In the genomic region with DNA sequence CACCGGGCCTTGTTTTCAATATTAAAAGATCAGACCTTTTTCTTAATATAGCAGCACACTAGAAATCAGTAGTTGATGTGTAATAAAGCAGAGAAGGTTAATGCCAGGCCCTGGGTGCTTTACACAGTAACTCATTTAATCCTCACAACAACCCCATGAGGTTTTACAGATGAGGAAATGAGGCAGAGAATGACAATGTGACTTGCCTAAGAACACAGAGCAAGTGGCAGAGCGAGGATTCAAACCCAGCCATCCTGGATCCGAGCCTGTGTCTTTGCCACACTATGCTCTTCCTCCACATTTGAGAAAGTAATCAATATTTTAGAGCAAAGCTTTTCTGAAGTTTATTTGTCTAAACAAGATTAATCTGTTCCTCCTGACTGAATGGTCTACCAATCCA, we compare ENCODE assay signal across 14 cellular contexts. TPM values are rescaled to one million over a fixed set of nuclear protein-coding genes. Genes with fewer than 3 reads are reported as not detected.
DNase-seq lines count a peak whose midpoint lies in the region; ATAC-seq and TF ChIP-seq lines count a peak whose summit lies in the region.
"Had no signal": no experiment of that assay in that cellular context is flagged by ENCODE, and none has a peak within 500 bp of the region (broad histone marks: within the 10 kb centered on the region; RNA-seq: fewer than 3 reads in every experiment).

No MANE protein-coding gene starts in this region.

- H3K4me1 ChIP-seq in OCI-LY7 (ENCODE audit: insufficient read depth, low read length, poor library complexity, severe bottlenecking): peaks cover 45% of the 10 kb centered on the region
- H3K4me1 ChIP-seq: gastrocnemius medialis had no signal

- H3K4me3 Mint-ChIP-seq in natural killer cell treated with Interleukin-12 subunit alpha and Interleukin-12 subunit beta and Interleukin-15 and Interleukin-18, amount 100 ng/mL, for 72 hours: peak overlapping the region; percentile 76
- H3K4me3 Mint-ChIP-seq in natural killer cell: no peak overlapping the region
- peak overlapping the region; percentile 82 for H3K4me3 Mint-ChIP-seq in activated naive CD8-positive, alpha-beta T cell treated with anti-CD3 and anti-CD28 coated beads, Interleukin-2, amount 10 ng/mL, durations not matched to agents 7 days and 5 days
- H3K4me3 Mint-ChIP-seq in stimulated activated naive CD8-positive, alpha-beta T cell treated with anti-CD3 and anti-CD28 coated beads, Interleukin-15, Interleukin-2, amounts not matched to agents 100 ng/mL and 50 ng/mL, for 24 hours: peak overlapping the region; percentile 89

- peaks cover 24 to 65% of the 10 kb centered on the region in 2 donors for H3K4me1 Mint-ChIP-seq in natural killer cell treated with Interleukin-12 subunit alpha and Interleukin-12 subunit beta and Interleukin-15 and Interleukin-18, amount 100 ng/mL, for 72 hours (ENCODE audit: low read depth in 2 of 2)
- H3K4me1 Mint-ChIP-seq in natural killer cell: peaks cover 7 to 48% of the 10 kb centered on the region in 2 donors
- H3K4me1 Mint-ChIP-seq in activated naive CD8-positive, alpha-beta T cell treated with anti-CD3 and anti-CD28 coated beads, Interleukin-2, amount 10 ng/mL, durations not matched to agents 7 days and 5 days: peaks cover 91% of the 10 kb centered on the region
- peaks cover 100% of the 10 kb centered on the region for H3K4me1 Mint-ChIP-seq in stimulated activated naive CD8-positive, alpha-beta T cell treated with anti-CD3 and anti-CD28 coated beads, Interleukin-15, Interleukin-2, amounts not matched to agents 100 ng/mL and 50 ng/mL, for 24 hours (ENCODE audit: low read depth)

- peak overlapping the region; percentile 37 for H2AFZ ChIP-seq in OCI-LY7 (ENCODE audit: low read length)

- H3K36me3 Mint-ChIP-seq in natural killer cell treated with Interleukin-12 subunit alpha and Interleukin-12 subunit beta and Interleukin-15 and Interleukin-18, amount 100 ng/mL, for 72 hours: no peaks in the 10 kb centered on the region
- no peaks in the 10 kb centered on the region for H3K36me3 Mint-ChIP-seq in natural killer cell
- peaks cover 22% of the 10 kb centered on the region for H3K36me3 Mint-ChIP-seq in activated naive CD8-positive, alpha-beta T cell treated with anti-CD3 and anti-CD28 coated beads, Interleukin-2, amount 10 ng/mL, durations not matched to agents 7 days and 5 days
- H3K36me3 Mint-ChIP-seq in stimulated activated naive CD8-positive, alpha-beta T cell treated with anti-CD3 and anti-CD28 coated beads, Interleukin-15, Interleukin-2, amounts not matched to agents 100 ng/mL and 50 ng/mL, for 24 hours (ENCODE audit: low read depth): peaks cover 71% of the 10 kb centered on the region

- no peak overlapping the region for H3K4me3 ChIP-seq in OCI-LY7 (ENCODE audit: low read depth, low read length, poor library complexity, severe bottlenecking)
- H3K4me3 ChIP-seq: gastrocnemius medialis had no signal

- no peaks in the 10 kb centered on the region for H3K79me2 ChIP-seq in OCI-LY7 (ENCODE audit: insufficient read depth, low read depth, low read length)

- TF ChIP-seq CTCF in natural killer cell (IDR thresholded peaks at IDR 0.05) (no peak), OCI-LY7 (conservative IDR thresholded peaks at IDR 0.05; ENCODE audit: low read length) (no peak)

- peak overlapping the region; percentile 80 to 81 for H3K27ac Mint-ChIP-seq in natural killer cell treated with Interleukin-12 subunit alpha and Interleukin-12 subunit beta and Interleukin-15 and Interleukin-18, amount 100 ng/mL, for 72 hours
- H3K27ac Mint-ChIP-seq in natural killer cell: no peak overlapping the region
- H3K27ac Mint-ChIP-seq in activated naive CD8-positive, alpha-beta T cell treated with anti-CD3 and anti-CD28 coated beads, Interleukin-2, amount 10 ng/mL, durations not matched to agents 7 days and 5 days: peak overlapping the region; percentile 95
- H3K27ac Mint-ChIP-seq in stimulated activated naive CD8-positive, alpha-beta T cell treated with anti-CD3 and anti-CD28 coated beads, Interleukin-15, Interleukin-2, amounts not matched to agents 100 ng/mL and 50 ng/mL, for 24 hours: peak overlapping the region; percentile 99

- H3K27ac ChIP-seq in OCI-LY7 (ENCODE audit: low read depth, low read length, poor library complexity, severe bottlenecking): no peak overlapping the region
- H3K27ac ChIP-seq: gastrocnemius medialis had no signal

- no peaks in the 10 kb centered on the region for H3K9me2 ChIP-seq in OCI-LY7 (ENCODE audit: insufficient read depth, low read length)

- no peak overlapping the region for H3K4me2 ChIP-seq in OCI-LY7 (ENCODE audit: low read length)

- POLR2A ChIA-PET in OCI-LY7 (lab: Charles Lee): interaction anchor here (0.5 kb wide), 1 partner anchor 785 kb away, joined by 4 read pairs; no protein-coding TSS in a partner anchor
- POLR2A ChIA-PET in activated naive CD8-positive, alpha-beta T cell treated with anti-CD3 and anti-CD28 coated beads, Interleukin-2, amount 10 ng/mL, durations not matched to agents 7 days and 5 days (lab: Charles Lee): interaction anchor here (1.1 to 12.2 kb wide), 5 partner anchors 8 to 142 kb away, joined by 4 to 118 read pairs (median 8); partner anchors contain the start of genes JAML and UBE4A

- H3K36me3 ChIP-seq in OCI-LY7 (ENCODE audit: insufficient read depth, low read length): no peaks in the 10 kb centered on the region
- H3K36me3 ChIP-seq: gastrocnemius medialis had no signal

- H4K20me1 ChIP-seq in OCI-LY7 (ENCODE audit: insufficient read depth, low read length): no peaks in the 10 kb centered on the region

- no peaks in the 10 kb centered on the region for H3K9me3 ChIP-seq in OCI-LY7 (ENCODE audit: low read length)
- H3K9me3 ChIP-seq: gastrocnemius medialis had no signal

- ATAC-seq in natural killer cell treated with Interleukin-12 subunit alpha and Interleukin-12 subunit beta and Interleukin-15 and Interleukin-18, amount 100 ng/mL, for 72 hours: peak in 1 of 2 donors; percentile 76
- no peak for ATAC-seq in natural killer cell
- ATAC-seq in activated naive CD8-positive, alpha-beta T cell treated with anti-CD3 and anti-CD28 coated beads, Interleukin-2, amount 10 ng/mL, durations not matched to agents 7 days and 5 days (ENCODE audit: low read depth): peak; percentile 27
- ATAC-seq: gastrocnemius medialis had no signal

- peaks cover 7 to 37% of the 10 kb centered on the region in 2 donors for H3K27me3 Mint-ChIP-seq in natural killer cell treated with Interleukin-12 subunit alpha and Interleukin-12 subunit beta and Interleukin-15 and Interleukin-18, amount 100 ng/mL, for 72 hours
- peaks cover 13 to 63% of the 10 kb centered on the region in 2 donors for H3K27me3 Mint-ChIP-seq in natural killer cell (ENCODE audit: low read depth in 2 of 2)
- no peaks in the 10 kb centered on the region for H3K27me3 Mint-ChIP-seq in activated naive CD8-positive, alpha-beta T cell treated with anti-CD3 and anti-CD28 coated beads, Interleukin-2, amount 10 ng/mL, durations not matched to agents 7 days and 5 days
- no peaks in the 10 kb centered on the region for H3K27me3 Mint-ChIP-seq in stimulated activated naive CD8-positive, alpha-beta T cell treated with anti-CD3 and anti-CD28 coated beads, Interleukin-15, Interleukin-2, amounts not matched to agents 100 ng/mL and 50 ng/mL, for 24 hours

- CTCF ChIA-PET in OCI-LY7 (lab: Charles Lee; ENCODE audit: unreplicated experiment): no interaction called here

- no peaks in the 10 kb centered on the region for H3K9me3 Mint-ChIP-seq in natural killer cell treated with Interleukin-12 subunit alpha and Interleukin-12 subunit beta and Interleukin-15 and Interleukin-18, amount 100 ng/mL, for 72 hours
- H3K9me3 Mint-ChIP-seq in natural killer cell: no peaks in the 10 kb centered on the region
- no peaks in the 10 kb centered on the region for H3K9me3 Mint-ChIP-seq in activated naive CD8-positive, alpha-beta T cell treated with anti-CD3 and anti-CD28 coated beads, Interleukin-2, amount 10 ng/mL, durations not matched to agents 7 days and 5 days
- peaks cover 3% of the 10 kb centered on the region for H3K9me3 Mint-ChIP-seq in stimulated activated naive CD8-positive, alpha-beta T cell treated with anti-CD3 and anti-CD28 coated beads, Interleukin-15, Interleukin-2, amounts not matched to agents 100 ng/mL and 50 ng/mL, for 24 hours

- DNase-seq in natural killer cell treated with Interleukin-12 subunit alpha and Interleukin-12 subunit beta and Interleukin-15 and Interleukin-18, amount 100 ng/mL, for 72 hours (ENCODE audit: low spot score): no peak
- DNase-seq in natural killer cell (no peak), OCI-LY7 (ENCODE audit: low spot score) (no peak), EL (no peak), NOMO-1 (lab: John Stamatoyannopoulos, UW; ENCODE audit: unreplicated experiment in 2 of 2) (no peak), NCI-H2227 (lab: John Stamatoyannopoulos, UW; ENCODE audit: unreplicated experiment) (no peak)
- DNase-seq in activated naive CD8-positive, alpha-beta T cell treated with anti-CD3 and anti-CD28 coated beads, Interleukin-2, amount 10 ng/mL, durations not matched to agents 7 days and 5 days: no peak
- DNase-seq: DMS 273 treated with DMSO at 0.1 percent for 48 hours, gastrocnemius medialis, NCI-H2029 treated with DMSO at 0.1 percent for 48 hours, retina, RPMI8226 had no signal

- no TSS peak for BruUV-seq in OCI-LY7 (replicated peaks; lab: Mats Ljungman, UMichigan)

- intact Hi-C loops in natural killer cell (cut with micrococcal nuclease) (no loop called here), OCI-LY7 (cut with micrococcal nuclease; ENCODE audit: unreplicated experiment) (no loop called here)

RNA-seq across cellular contexts. Expression of gene JAML, which starts 7.2 kb away (rescaled TPM):
- total RNA-seq in natural killer cell treated with Interleukin-12 subunit alpha and Interleukin-12 subunit beta and Interleukin-15 and Interleukin-18, amount 100 ng/mL, for 72 hours: 1 to 10 TPM; 1.4 to 8.5 TPM
- total RNA-seq in natural killer cell (10 to 100 TPM in 2 of 3 donors, 1 to 10 TPM in 1; 7.1 to 27.8 (median 12.8) TPM), OCI-LY7 (2022) (0.63 and 0.74 TPM in 2 replicates)
- total RNA-seq in OCI-LY7 (2014; rRNA removed; shearing (Covaris generic)): 0.73 and 1.4 TPM in 2 replicates
- total RNA-seq in activated naive CD8-positive, alpha-beta T cell treated with anti-CD3 and anti-CD28 coated beads, Interleukin-2, amount 10 ng/mL, durations not matched to agents 7 days and 5 days: 100 to 1,000 TPM; 181 to 189 TPM
- total RNA-seq: lung microvascular endothelial cell had no signal

RNA-seq across cellular contexts. Expression of gene MPZL3, which starts 34.6 kb away (rescaled TPM):
- 10 to 100 TPM; 10.8 to 12.8 TPM for total RNA-seq in natural killer cell treated with Interleukin-12 subunit alpha and Interleukin-12 subunit beta and Interleukin-15 and Interleukin-18, amount 100 ng/mL, for 72 hours
- total RNA-seq in natural killer cell (1 to 10 TPM; 6.3 to 7.5 (median 6.7) TPM), OCI-LY7 (2022) (5.8 and 6.9 TPM in 2 replicates)
- 1.9 and 2.2 TPM in 2 replicates for total RNA-seq in OCI-LY7 (2014; rRNA removed; shearing (Covaris generic))
- total RNA-seq in activated naive CD8-positive, alpha-beta T cell treated with anti-CD3 and anti-CD28 coated beads, Interleukin-2, amount 10 ng/mL, durations not matched to agents 7 days and 5 days: 10 to 100 TPM; 24.5 to 29.8 TPM

RNA-seq across cellular contexts. Expression of gene SCN2B, which starts 41.1 kb away (rescaled TPM):
- not detected for total RNA-seq in natural killer cell treated with Interleukin-12 subunit alpha and Interleukin-12 subunit beta and Interleukin-15 and Interleukin-18, amount 100 ng/mL, for 72 hours
- total RNA-seq in natural killer cell (not detected), OCI-LY7 (2022) (0.10 TPM in 1 of 2 replicates, not detected in the other)
- 0.06 TPM in 1 of 2 replicates, not detected in the other for total RNA-seq in OCI-LY7 (2014; rRNA removed; shearing (Covaris generic))
- not detected for total RNA-seq in activated naive CD8-positive, alpha-beta T cell treated with anti-CD3 and anti-CD28 coated beads, Interleukin-2, amount 10 ng/mL, durations not matched to agents 7 days and 5 days
- total RNA-seq: lung microvascular endothelial cell had no signal

RNA-seq across cellular contexts. Expression of gene MPZL2, which starts 46.5 kb away (rescaled TPM):
- under 1 TPM in 1 of 2 donors, not detected in 1; 0.45 TPM for total RNA-seq in natural killer cell treated with Interleukin-12 subunit alpha and Interleukin-12 subunit beta and Interleukin-15 and Interleukin-18, amount 100 ng/mL, for 72 hours
- total RNA-seq in natural killer cell (under 1 TPM in 2 of 3 donors, not detected in 1; 0.49 to 0.58 TPM), OCI-LY7 (2022) (not detected in 2 replicates)
- total RNA-seq in OCI-LY7 (2014; rRNA removed; shearing (Covaris generic)): not detected in 2 replicates
- 1 to 10 TPM; 8.2 to 9.2 TPM for total RNA-seq in activated naive CD8-positive, alpha-beta T cell treated with anti-CD3 and anti-CD28 coated beads, Interleukin-2, amount 10 ng/mL, durations not matched to agents 7 days and 5 days

Comparison
In these comparisons a context has a peak if more than half of its experiments do, and no peak if none do; other contexts are left out.
1. H3K27ac Mint-ChIP-seq: peak in natural killer cell treated with Interleukin-12 subunit alpha and Interleukin-12 subunit beta and Interleukin-15 and Interleukin-18, amount 100 ng/mL, for 72 hours (2 of 2), activated naive CD8-positive, alpha-beta T cell treated with anti-CD3 and anti-CD28 coated beads, Interleukin-2, amount 10 ng/mL, durations not matched to agents 7 days and 5 days (single experiment) and stimulated activated naive CD8-positive, alpha-beta T cell treated with anti-CD3 and anti-CD28 coated beads, Interleukin-15, Interleukin-2, amounts not matched to agents 100 ng/mL and 50 ng/mL, for 24 hours (single experiment); none in natural killer cell (0 of 2).
2. RNA of gene JAML, which starts 7.2 kb away (total RNA-seq): 181 to 189 TPM in activated naive CD8-positive, alpha-beta T cell treated with anti-CD3 and anti-CD28 coated beads, Interleukin-2, amount 10 ng/mL, durations not matched to agents 7 days and 5 days; 7.1 to 27.8 TPM in natural killer cell, 1.4 to 8.5 TPM in natural killer cell treated with Interleukin-12 subunit alpha and Interleukin-12 subunit beta and Interleukin-15 and Interleukin-18, amount 100 ng/mL, for 72 hours and 0.63 to 1.4 TPM in OCI-LY7; every median in the first group is over 4 times any median in the second.